12 cellular contexts compared by ENCODE assay signal in genomic region chr3:50373146-50373864, GRCh38. TPM values are rescaled to one million over a fixed set of nuclear protein-coding genes. Genes with fewer than 3 reads are reported as not detected.
"Had no signal": no experiment of that assay in that cellular context is flagged by ENCODE, and none has a peak within 500 bp of the region (broad histone marks: within the 10 kb centered on the region; RNA-seq: fewer than 3 reads in every experiment).

No MANE protein-coding gene starts in this region.

- H3K27ac ChIP-seq: lower lobe of right lung, testis, upper lobe of right lung had no signal

- H3K27me3 ChIP-seq: testis, upper lobe of right lung had no signal

- DNase-seq: activated CD4-positive, alpha-beta memory T cell treated with anti-CD3 and anti-CD28 coated beads, Interleukin-2, amount 10 ng/mL, durations not matched to agents 7 days and 5 days; activated CD4-positive, alpha-beta T cell treated with anti-CD3 and anti-CD28 coated beads for 36 hours; activated naive CD8-positive, alpha-beta T cell treated with anti-CD3 and anti-CD28 coated beads, Interleukin-2, amount 10 ng/mL, durations not matched to agents 7 days and 5 days; activated T-cell treated with anti-CD3 and anti-CD28 coated beads, Interleukin-2, amount 50 U/mL, for 48 hours; aorta; lower lobe of right lung; mucosa of descending colon; stimulated activated CD4-positive, alpha-beta T cell treated with anti-CD3 and anti-CD28 coated beads, Interleukin-12 subunit alpha, Interleukin-12 subunit beta, amount 100 ng/mL, for 4 hours; stimulated activated CD4-positive, alpha-beta T cell treated with anti-CD3 and anti-CD28 coated beads, Interleukin-2, amount 100 ng/mL, for 48 hours; testis; upper lobe of right lung had no signal

- H3K9me3 ChIP-seq: lower lobe of right lung, mucosa of descending colon, testis, upper lobe of right lung had no signal

- H3K4me3 ChIP-seq: lower lobe of right lung, mucosa of descending colon, testis, upper lobe of right lung had no signal

- H3K4me1 ChIP-seq: lower lobe of right lung, testis, upper lobe of right lung had no signal

RNA-seq across cellular contexts. Expression of gene ZMYND10, which starts 27.8 kb away (rescaled TPM):
- polyA plus RNA-seq: naive thymus-derived CD8-positive, alpha-beta T cell had no signal
